Comparison of ENCODE assay signal across 7 cellular contexts in the genomic region with DNA sequence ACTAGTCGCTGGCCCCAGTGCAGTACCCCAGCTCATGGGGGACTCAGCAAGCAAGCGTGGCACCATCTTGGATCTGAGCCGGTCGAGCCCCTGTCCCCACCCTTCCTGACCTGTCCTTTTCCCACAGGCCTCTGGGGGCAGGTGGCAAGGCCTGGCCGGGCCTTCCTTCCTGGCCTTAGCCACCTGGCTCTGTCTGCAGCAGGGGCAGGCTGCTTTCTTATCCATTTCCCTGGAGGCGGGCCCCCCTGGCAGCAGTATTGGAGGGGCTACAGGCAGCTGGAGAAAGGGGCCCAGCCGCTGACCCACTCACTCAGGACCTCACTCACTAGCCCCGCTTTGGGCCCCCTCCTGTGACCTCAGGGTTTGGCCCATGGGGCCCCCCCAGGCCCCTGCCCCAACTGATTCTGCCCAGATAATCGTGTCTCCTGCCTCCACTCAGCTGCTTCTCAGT. TPM values are rescaled to one million over a fixed set of nuclear protein-coding genes. Genes with fewer than 3 reads are reported as not detected.
A peak's percentile ranks its signal among the peaks of the same experiment; 100 is the strongest.
DNase-seq lines count a peak whose midpoint lies in the region; ATAC-seq, FAIRE-seq and TF ChIP-seq lines count a peak whose summit lies in the region.
"Not testable (repeated sequence)": the region's sequence is repeated elsewhere in the genome, so short reads cannot be mapped to it uniquely, and the experiment has no call there.

No MANE protein-coding gene starts in this region.

- not testable (repeated sequence) for H3K9me1 ChIP-seq in K562 (ENCODE audit: control insufficient read depth, insufficient read depth, low read length)

- not testable (repeated sequence) for H3K9me2 ChIP-seq in PC-3 (replicated peaks; ENCODE audit: low read length)

- H3K27me3 ChIP-seq in CD4-positive, alpha-beta T cell (ENCODE audit: control insufficient read depth, insufficient read depth, low read length); PC-3 (ENCODE audit: low read length); K562 (ENCODE audit: control insufficient read depth in 2 of 2, insufficient read depth in 2 of 2, low read length in 2 of 2): not testable (repeated sequence)

- H3K27ac ChIP-seq in CD4-positive, alpha-beta T cell (ENCODE audit: low read depth, low read length); PC-3 (ENCODE audit: low read length); K562 (ENCODE audit: extremely low read depth, low read depth, low read length): not testable (repeated sequence)
- peak overlapping the region; percentile 19 for H3K27ac ChIP-seq in epithelial cell of prostate

- 69% methylated on average over 3 of the region's 9 CpGs for WGBS in K562 (ENCODE audit: insufficient coverage, low coverage, missing lambda C conversion rate)

- in situ Hi-C loops in K562 (cut with MboI), result not testable (repeated sequence)

- peaks cover 30% of the 10 kb centered on the region for H3K4me1 Mint-ChIP-seq in CD4-positive, alpha-beta T cell (ENCODE audit: low read depth)
- peaks cover 39% of the 10 kb centered on the region for H3K4me1 Mint-ChIP-seq in activated T-cell treated with anti-CD3 and anti-CD28 coated beads, Interleukin-2, amount 50 U/mL, for 24 hours (ENCODE audit: low read depth)
- peaks cover 20% of the 10 kb centered on the region for H3K4me1 Mint-ChIP-seq in neural crest cell
- H3K4me1 Mint-ChIP-seq in stimulated activated memory B cell treated with anti-CD40 and anti-IgM and Interleukin-4, amounts not matched to agents 10 μg/mL and 1 μg/mL and 100 μg/mL, for 72 hours, result peaks cover 59% of the 10 kb centered on the region

- FAIRE-seq in K562 (lab: Jason Lieb, UNC), result not testable (repeated sequence)

- H3K4me1 ChIP-seq in PC-3 (ENCODE audit: insufficient read depth, low read length) (peaks cover 27% of the 10 kb centered on the region), K562 (replicated peaks in 1 of 2; ENCODE audit: control insufficient read depth in 2 of 2, insufficient read depth in 2 of 2, low read length in 2 of 2) (peaks cover 34 to 62% of the 10 kb centered on the region in 2 experiments)

- H3K27ac Mint-ChIP-seq in CD4-positive, alpha-beta T cell; neural crest cell (ENCODE audit: unreplicated experiment): not testable (repeated sequence)
- H3K27ac Mint-ChIP-seq in activated T-cell treated with anti-CD3 and anti-CD28 coated beads, Interleukin-2, amount 50 U/mL, for 24 hours, result peak overlapping the region; percentile 68
- peak overlapping the region; percentile 48 for H3K27ac Mint-ChIP-seq in stimulated activated memory B cell treated with anti-CD40 and anti-IgM and Interleukin-4, amounts not matched to agents 10 μg/mL and 1 μg/mL and 100 μg/mL, for 72 hours

- H3F3A ChIP-seq in PC-3 (ENCODE audit: low read length, unreplicated experiment), result not testable (repeated sequence)

- DNase-seq in CD4-positive, alpha-beta T cell; PC-3; activated T-cell treated with anti-CD3 and anti-CD28 coated beads, Interleukin-2, amount 50 U/mL, for 24 hours; K562 (ENCODE audit: extremely low read depth in 1 of 4, low spot score in 3 of 4); epithelial cell of prostate (ENCODE audit: low read depth, low spot score); neural crest cell (ENCODE audit: low read depth, low spot score): not testable (repeated sequence)

- ATAC-seq in CD4-positive, alpha-beta T cell (ENCODE audit: poor library complexity); PC-3; K562; stimulated activated memory B cell treated with anti-CD40 and anti-IgM and Interleukin-4, amounts not matched to agents 10 μg/mL and 1 μg/mL and 100 μg/mL, for 72 hours: not testable (repeated sequence)

- not testable (repeated sequence) for H2AFZ ChIP-seq in PC-3 (ENCODE audit: low read length); K562 (ENCODE audit: low read depth, low read length)

- not testable (repeated sequence) for H3K4me2 ChIP-seq in PC-3 (ENCODE audit: low read length); K562 (ENCODE audit: insufficient read depth, low read length)

- TF ChIP-seq CTCF in CD4-positive, alpha-beta T cell (IDR thresholded peaks at IDR 0.05); PC-3 (conservative IDR thresholded peaks at IDR 0.05; ENCODE audit: low read depth, low read length); K562 (IDR thresholded peaks at IDR 0.05 in 2 of 3, conservative IDR thresholded peaks at IDR 0.05 in 1 of 3; ENCODE audit: insufficient read depth in 2 of 3, low read depth in 1 of 3, low read length in 3 of 3); neural crest cell (conservative IDR thresholded peaks at IDR 0.05): not testable (repeated sequence)

- TF ChIP-seq POLR2A in K562 (conservative IDR thresholded peaks at IDR 0.05), result peak; percentile 54; the same call in 1 of the 2 replicates

- H3K36me3 ChIP-seq in PC-3 (ENCODE audit: low read depth, low read length) (peaks cover 14% of the 10 kb centered on the region), K562 (ENCODE audit: control insufficient read depth, insufficient read depth, low read length) (peaks cover 62% of the 10 kb centered on the region; the same call in 2 of the 3 replicates)

- not testable (repeated sequence) for H3K27me3 Mint-ChIP-seq in CD4-positive, alpha-beta T cell; activated T-cell treated with anti-CD3 and anti-CD28 coated beads, Interleukin-2, amount 50 U/mL, for 24 hours; neural crest cell (ENCODE audit: low read depth); stimulated activated memory B cell treated with anti-CD40 and anti-IgM and Interleukin-4, amounts not matched to agents 10 μg/mL and 1 μg/mL and 100 μg/mL, for 72 hours

- not testable (repeated sequence) for H3K9ac ChIP-seq in PC-3 (ENCODE audit: low read length); K562 (ENCODE audit: insufficient read depth in 1 of 2, low read depth in 2 of 2, low read length in 2 of 2)

- not testable (repeated sequence) for H3K9me3 ChIP-seq in CD4-positive, alpha-beta T cell (ENCODE audit: control insufficient read depth, low read length); PC-3 (ENCODE audit: low read length); K562 (replicated peaks; ENCODE audit: control insufficient read depth, insufficient read depth, low read depth, low read length)

- H3K9me3 Mint-ChIP-seq in CD4-positive, alpha-beta T cell; activated T-cell treated with anti-CD3 and anti-CD28 coated beads, Interleukin-2, amount 50 U/mL, for 24 hours; neural crest cell; stimulated activated memory B cell treated with anti-CD40 and anti-IgM and Interleukin-4, amounts not matched to agents 10 μg/mL and 1 μg/mL and 100 μg/mL, for 72 hours: not testable (repeated sequence)

- intact Hi-C loops in CD4-positive, alpha-beta T cell (cut with DNase I, micrococcal nuclease), result loop anchor here in 1 of 2 experiments (10.0 kb wide), 1 partner anchor 1450 kb away; a partner anchor contains a TSS
- intact Hi-C loops in PC-3 (cut with micrococcal nuclease); K562 (cut with micrococcal nuclease): not testable (repeated sequence)

- peaks cover 34% of the 10 kb centered on the region for H3K79me2 ChIP-seq in PC-3 (ENCODE audit: low read length)
- H3K79me2 ChIP-seq in K562 (ENCODE audit: control insufficient read depth, insufficient read depth, low read length), result peaks cover 41% of the 10 kb centered on the region

- POLR2A ChIA-PET in CD4-positive, alpha-beta T cell (lab: Charles Lee); PC-3 (lab: Charles Lee; ENCODE audit: unreplicated experiment): not testable (repeated sequence)
- POLR2A ChIA-PET in K562 (lab: Yijun Ruan, JAX), result interaction anchor here (0.9 to 10.2 kb wide), 2 partner anchors 15 to 20 kb away, joined by 3 to 197 read pairs; a partner anchor contains a TSS

- H3K36me3 Mint-ChIP-seq in CD4-positive, alpha-beta T cell (ENCODE audit: low read depth), result peaks cover 34% of the 10 kb centered on the region
- H3K36me3 Mint-ChIP-seq in activated T-cell treated with anti-CD3 and anti-CD28 coated beads, Interleukin-2, amount 50 U/mL, for 24 hours (ENCODE audit: low read depth), result peaks cover 82% of the 10 kb centered on the region
- H3K36me3 Mint-ChIP-seq in neural crest cell (ENCODE audit: low read depth), result not testable (repeated sequence)
- H3K36me3 Mint-ChIP-seq in stimulated activated memory B cell treated with anti-CD40 and anti-IgM and Interleukin-4, amounts not matched to agents 10 μg/mL and 1 μg/mL and 100 μg/mL, for 72 hours, result peaks cover 39% of the 10 kb centered on the region

- not testable (repeated sequence) for TF ChIP-seq RAD21 in K562 (CRISPR knock-in tag; conservative IDR thresholded peaks at IDR 0.05 in 1 of 2, IDR thresholded peaks at IDR 0.05 in 1 of 2)

- not testable (repeated sequence) for TF ChIP-seq EP300 in K562 (IDR thresholded peaks at IDR 0.05; ENCODE audit: low read length)

- H3K4me3 Mint-ChIP-seq in CD4-positive, alpha-beta T cell, result peak overlapping the region; percentile 25
- H3K4me3 Mint-ChIP-seq in activated T-cell treated with anti-CD3 and anti-CD28 coated beads, Interleukin-2, amount 50 U/mL, for 24 hours; stimulated activated memory B cell treated with anti-CD40 and anti-IgM and Interleukin-4, amounts not matched to agents 10 μg/mL and 1 μg/mL and 100 μg/mL, for 72 hours: not testable (repeated sequence)
- peak overlapping the region; percentile 75 for H3K4me3 Mint-ChIP-seq in neural crest cell

- BruUV-seq in PC-3 (replicated peaks; lab: Mats Ljungman, UMichigan) (TSS peak; percentile 16), K562 (replicated peaks; lab: Mats Ljungman, UMichigan) (TSS peak; percentile 15)

- H3K4me3 ChIP-seq in PC-3 (ENCODE audit: low read length); K562: not testable (repeated sequence)

- not testable (repeated sequence) for H4K20me1 ChIP-seq in PC-3 (ENCODE audit: low read length); K562 (replicated peaks; ENCODE audit: control insufficient read depth, insufficient read depth, low read length)

- CTCF ChIA-PET in CD4-positive, alpha-beta T cell (lab: Charles Lee), result interaction anchor here (1.9 kb wide), 1 partner anchor 23 kb away, joined by 4 read pairs; no protein-coding TSS in a partner anchor
- CTCF ChIA-PET in PC-3 (lab: Charles Lee), result interaction anchor here (0.8 kb wide), 1 partner anchor 23 kb away, joined by 4 read pairs; no protein-coding TSS in a partner anchor
- CTCF ChIA-PET in K562 (lab: Yijun Ruan, JAX; ENCODE audit: low intra/inter-chr PET ratio), result not testable (repeated sequence)

RNA-seq across cellular contexts. Expression of a gene that starts 3.8 kb away (rescaled TPM):
- 10 to 100 TPM; 37.4 to 37.7 TPM for total RNA-seq in CD4-positive, alpha-beta T cell
- total RNA-seq in PC-3 (2014; rRNA removed) (120 and 142 TPM in 2 replicates), K562 (2014; rRNA removed) (126 and 144 TPM in 2 replicates), K562 (2014; rRNA removed; fragmentation: Illumina TruSeq; extraction: Trizol) (17.4 and 25.8 TPM in 2 replicates), K562 (2015; rRNA removed; fragmentation: Illumina TruSeq; extraction: Trizol) (56.5 and 58.4 TPM in 2 replicates), K562 (2021) (108 and 109 TPM in 2 replicates), neural crest cell (88.9 and 89.6 TPM in 2 replicates)
- total RNA-seq in K562 (2011; cell fraction: chromatin; rRNA removed; ENCODE audit: low replicate concordance), result 27.3 and 126 TPM in 2 replicates
- total RNA-seq in K562 (2011; cell fraction: nucleolus; rRNA removed), result 89.4 and 103 TPM in 2 replicates
- 56.7 and 62.0 TPM in 2 replicates for total RNA-seq in K562 (2011; cell fraction: nucleoplasm; rRNA removed)
- polyA plus RNA-seq in K562 (2011; rRNA removed) (60.1 and 72.7 TPM in 2 replicates), K562 (2014; fragmentation: Illumina TruSeq; extraction: Trizol) (90.2 and 141 TPM in 2 replicates), K562 (2014; fragmentation: Nextera tagmentation; extraction: Ambion mirVana) (1 to 10 TPM; 3.9 to 9.9 TPM), K562 (2014; rRNA removed) (127 and 128 TPM in 2 replicates)
- polyA plus RNA-seq in K562 (2011; cell fraction: cytosol; rRNA removed), result 89.6 and 223 TPM in 2 replicates
- 141 and 217 TPM in 2 replicates for polyA plus RNA-seq in K562 (2011; cell fraction: nucleus; rRNA removed)
- 97.6 and 103 TPM in 2 replicates for polyA plus RNA-seq in K562 (2012)
- polyA minus RNA-seq in K562 (2011; rRNA and poly(A)+ RNA removed), result 21.3 and 39.9 TPM in 2 replicates
- polyA minus RNA-seq in K562 (2011; cell fraction: cytosol; rRNA and poly(A)+ RNA removed), result 64.0 and 69.4 TPM in 2 replicates
- 25.7 and 26.4 TPM in 2 replicates for polyA minus RNA-seq in K562 (2011; cell fraction: nucleus; rRNA and poly(A)+ RNA removed)

RNA-seq across cellular contexts. Expression of a gene that starts 5.8 kb away (rescaled TPM):
- 1 to 10 TPM; 5.4 to 6.9 TPM for total RNA-seq in CD4-positive, alpha-beta T cell
- total RNA-seq in PC-3 (2014; rRNA removed) (86.0 and 86.4 TPM in 2 replicates), K562 (2014; rRNA removed) (130 and 133 TPM in 2 replicates), K562 (2014; rRNA removed; fragmentation: Illumina TruSeq; extraction: Trizol) (36.8 and 48.3 TPM in 2 replicates), K562 (2015; rRNA removed; fragmentation: Illumina TruSeq; extraction: Trizol) (86.2 and 91.3 TPM in 2 replicates), K562 (2021) (108 and 112 TPM in 2 replicates), neural crest cell (47.1 and 47.2 TPM in 2 replicates)
- 48.0 and 134 TPM in 2 replicates for total RNA-seq in K562 (2011; cell fraction: chromatin; rRNA removed; ENCODE audit: low replicate concordance)
- total RNA-seq in K562 (2011; cell fraction: nucleolus; rRNA removed), result 107 and 108 TPM in 2 replicates
- total RNA-seq in K562 (2011; cell fraction: nucleoplasm; rRNA removed), result 54.4 and 66.4 TPM in 2 replicates
- polyA plus RNA-seq in K562 (2011; rRNA removed) (88.3 and 104 TPM in 2 replicates), K562 (2014; fragmentation: Illumina TruSeq; extraction: Trizol) (96.6 and 108 TPM in 2 replicates), K562 (2014; fragmentation: Nextera tagmentation; extraction: Ambion mirVana) (10 to 100 TPM in 1 of 2 experiments, 1 to 10 TPM in 1; 8.4 to 48.4 TPM), K562 (2014; rRNA removed) (125 and 139 TPM in 2 replicates)
- polyA plus RNA-seq in K562 (2011; cell fraction: cytosol; rRNA removed), result 132 and 175 TPM in 2 replicates
- 105 and 111 TPM in 2 replicates for polyA plus RNA-seq in K562 (2011; cell fraction: nucleus; rRNA removed)
- polyA plus RNA-seq in K562 (2012), result 89.3 and 129 TPM in 2 replicates
- polyA minus RNA-seq in K562 (2011; rRNA and poly(A)+ RNA removed), result 33.6 and 40.5 TPM in 2 replicates
- polyA minus RNA-seq in K562 (2011; cell fraction: cytosol; rRNA and poly(A)+ RNA removed), result 29.0 and 36.3 TPM in 2 replicates
- polyA minus RNA-seq in K562 (2011; cell fraction: nucleus; rRNA and poly(A)+ RNA removed), result 28.5 and 41.0 TPM in 2 replicates

RNA-seq across cellular contexts. Expression of a gene that starts 16.5 kb away (rescaled TPM):
- 100 to 1,000 TPM; 110 to 111 TPM for total RNA-seq in CD4-positive, alpha-beta T cell
- total RNA-seq in PC-3 (2014; rRNA removed), result 107 and 115 TPM in 2 replicates
- 96.3 and 113 TPM in 2 replicates for total RNA-seq in K562 (2011; cell fraction: chromatin; rRNA removed; ENCODE audit: low replicate concordance)
- total RNA-seq in K562 (2011; cell fraction: nucleolus; rRNA removed), result 53.2 and 60.7 TPM in 2 replicates
- total RNA-seq in K562 (2011; cell fraction: nucleoplasm; rRNA removed), result 112 and 144 TPM in 2 replicates
- 149 and 175 TPM in 2 replicates for total RNA-seq in K562 (2014; rRNA removed)
- 172 and 175 TPM in 2 replicates for total RNA-seq in K562 (2014; rRNA removed; fragmentation: Illumina TruSeq; extraction: Trizol)
- total RNA-seq in K562 (2015; rRNA removed; fragmentation: Illumina TruSeq; extraction: Trizol), result 144 and 151 TPM in 2 replicates
- total RNA-seq in K562 (2021), result 126 and 141 TPM in 2 replicates
- polyA plus RNA-seq in K562 (2011; rRNA removed), result 159 and 167 TPM in 2 replicates
- polyA plus RNA-seq in K562 (2011; cell fraction: cytosol; rRNA removed), result 81.9 and 157 TPM in 2 replicates
- polyA plus RNA-seq in K562 (2011; cell fraction: nucleus; rRNA removed), result 74.8 and 105 TPM in 2 replicates
- polyA plus RNA-seq in K562 (2012), result 80.0 and 120 TPM in 2 replicates
- 133 and 138 TPM in 2 replicates for polyA plus RNA-seq in K562 (2014; fragmentation: Illumina TruSeq; extraction: Trizol)
- polyA plus RNA-seq in K562 (2014; fragmentation: Nextera tagmentation; extraction: Ambion mirVana), result 10 to 100 TPM; 46.5 to 51.7 TPM
- 159 and 175 TPM in 2 replicates for polyA plus RNA-seq in K562 (2014; rRNA removed)
- 59.4 and 74.4 TPM in 2 replicates for polyA minus RNA-seq in K562 (2011; rRNA and poly(A)+ RNA removed)
- polyA minus RNA-seq in K562 (2011; cell fraction: cytosol; rRNA and poly(A)+ RNA removed), result 29.4 and 34.5 TPM in 2 replicates
- 17.0 and 32.8 TPM in 2 replicates for polyA minus RNA-seq in K562 (2011; cell fraction: nucleus; rRNA and poly(A)+ RNA removed)
- 54.8 and 57.5 TPM in 2 replicates for total RNA-seq in neural crest cell

RNA-seq across cellular contexts. Expression of a gene that starts 30.5 kb away (rescaled TPM):
- total RNA-seq in CD4-positive, alpha-beta T cell, result 1 to 10 TPM; 8.9 to 9.6 TPM
- total RNA-seq in PC-3 (2014; rRNA removed) (28.2 and 30.8 TPM in 2 replicates), K562 (2014; rRNA removed) (24.2 TPM in 2 replicates), K562 (2014; rRNA removed; fragmentation: Illumina TruSeq; extraction: Trizol) (14.7 and 18.8 TPM in 2 replicates), K562 (2015; rRNA removed; fragmentation: Illumina TruSeq; extraction: Trizol) (15.5 and 18.0 TPM in 2 replicates), K562 (2021) (19.5 and 20.3 TPM in 2 replicates), neural crest cell (15.6 and 17.4 TPM in 2 replicates)
- 44.6 and 54.9 TPM in 2 replicates for total RNA-seq in K562 (2011; cell fraction: chromatin; rRNA removed; ENCODE audit: low replicate concordance)
- total RNA-seq in K562 (2011; cell fraction: nucleolus; rRNA removed), result 33.6 and 36.7 TPM in 2 replicates
- 43.8 and 70.2 TPM in 2 replicates for total RNA-seq in K562 (2011; cell fraction: nucleoplasm; rRNA removed)
- polyA plus RNA-seq in K562 (2011; rRNA removed) (37.8 and 43.1 TPM in 2 replicates), K562 (2014; fragmentation: Illumina TruSeq; extraction: Trizol) (22.6 and 23.9 TPM in 2 replicates), K562 (2014; fragmentation: Nextera tagmentation; extraction: Ambion mirVana) (10 to 100 TPM; 73.0 to 82.2 TPM), K562 (2014; rRNA removed) (23.2 and 24.6 TPM in 2 replicates)
- 29.4 and 39.5 TPM in 2 replicates for polyA plus RNA-seq in K562 (2011; cell fraction: cytosol; rRNA removed)
- polyA plus RNA-seq in K562 (2011; cell fraction: nucleus; rRNA removed), result 22.1 and 29.0 TPM in 2 replicates
- polyA plus RNA-seq in K562 (2012), result 21.8 and 49.2 TPM in 2 replicates
- polyA minus RNA-seq in K562 (2011; rRNA and poly(A)+ RNA removed), result 26.6 and 26.7 TPM in 2 replicates
- 9.7 and 10.6 TPM in 2 replicates for polyA minus RNA-seq in K562 (2011; cell fraction: cytosol; rRNA and poly(A)+ RNA removed)
- polyA minus RNA-seq in K562 (2011; cell fraction: nucleus; rRNA and poly(A)+ RNA removed), result 8.5 and 13.7 TPM in 2 replicates

RNA-seq across cellular contexts. Expression of a gene that starts 51.5 kb away (rescaled TPM):
- total RNA-seq in CD4-positive, alpha-beta T cell, result 10 to 100 TPM; 28.1 to 33.0 TPM
- total RNA-seq in PC-3 (2014; rRNA removed), result 50.7 and 50.9 TPM in 2 replicates
- total RNA-seq in K562 (2011; cell fraction: chromatin; rRNA removed; ENCODE audit: low replicate concordance), result 40.0 and 60.8 TPM in 2 replicates
- total RNA-seq in K562 (2011; cell fraction: nucleolus; rRNA removed), result 22.4 and 23.7 TPM in 2 replicates
- total RNA-seq in K562 (2011; cell fraction: nucleoplasm; rRNA removed), result 31.1 and 33.1 TPM in 2 replicates
- total RNA-seq in K562 (2014; rRNA removed), result 61.3 and 70.8 TPM in 2 replicates
- 74.1 and 75.8 TPM in 2 replicates for total RNA-seq in K562 (2014; rRNA removed; fragmentation: Illumina TruSeq; extraction: Trizol)
- 77.6 and 80.0 TPM in 2 replicates for total RNA-seq in K562 (2015; rRNA removed; fragmentation: Illumina TruSeq; extraction: Trizol)
- total RNA-seq in K562 (2021), result 66.6 and 70.8 TPM in 2 replicates
- polyA plus RNA-seq in K562 (2011; rRNA removed), result 29.7 and 33.3 TPM in 2 replicates
- polyA plus RNA-seq in K562 (2011; cell fraction: cytosol; rRNA removed), result 13.9 and 14.8 TPM in 2 replicates
- polyA plus RNA-seq in K562 (2011; cell fraction: nucleus; rRNA removed), result 24.7 and 25.8 TPM in 2 replicates
- 28.7 and 53.0 TPM in 2 replicates for polyA plus RNA-seq in K562 (2012)
- polyA plus RNA-seq in K562 (2014; fragmentation: Illumina TruSeq; extraction: Trizol), result 80.6 and 98.6 TPM in 2 replicates
- 10 to 100 TPM; 31.9 to 53.6 TPM for polyA plus RNA-seq in K562 (2014; fragmentation: Nextera tagmentation; extraction: Ambion mirVana)
- 44.4 and 48.7 TPM in 2 replicates for polyA plus RNA-seq in K562 (2014; rRNA removed)
- polyA minus RNA-seq in K562 (2011; rRNA and poly(A)+ RNA removed), result 35.1 and 35.7 TPM in 2 replicates
- 25.7 and 34.4 TPM in 2 replicates for polyA minus RNA-seq in K562 (2011; cell fraction: cytosol; rRNA and poly(A)+ RNA removed)
- polyA minus RNA-seq in K562 (2011; cell fraction: nucleus; rRNA and poly(A)+ RNA removed), result 10.5 and 19.7 TPM in 2 replicates
- 43.1 and 45.8 TPM in 2 replicates for total RNA-seq in neural crest cell
